ENCODE assay signal across 8 cellular contexts in genomic region chr1:84753516-84754375, GRCh38.
DNase-seq lines count a peak whose midpoint lies in the region; ATAC-seq, FAIRE-seq and TF ChIP-seq lines count a peak whose summit lies in the region.

No MANE protein-coding gene starts in this region.

- TF ChIP-seq CTCF in SU-DHL-6 (IDR thresholded peaks at IDR 0.05; ENCODE audit: insufficient read depth, low read length, poor library complexity, severe bottlenecking) (peak; percentile 94), heart left ventricle (IDR thresholded peaks at IDR 0.05) (peak; percentile 83 to 93 (median 88))

- H3K9me2 ChIP-seq in SU-DHL-6 (replicated peaks; ENCODE audit: insufficient read depth, low read length): no peaks in the 10 kb centered on the region

- no peaks in the 10 kb centered on the region for H3F3A ChIP-seq in SU-DHL-6 (ENCODE audit: insufficient read depth)

- intact Hi-C loops in heart left ventricle (cut with DNase I): loop anchor here (5.0 to 10.0 kb wide), 11 partner anchors 129 to 849 kb away; partner anchors contain the start of gene PRKACB (in 1 of the 10)

- H3K4me1 ChIP-seq in heart left ventricle: peaks cover 0 to 15% (median 3%) of the 10 kb centered on the region in 12 donors

- no peaks in the 10 kb centered on the region for H3K79me2 ChIP-seq in SU-DHL-6 (ENCODE audit: insufficient read depth, low read length)

- H3K27me3 Mint-ChIP-seq in activated naive CD8-positive, alpha-beta T cell treated with anti-CD3 and anti-CD28 coated beads, Interleukin-2, amount 10 ng/mL, durations not matched to agents 7 days and 5 days: peaks cover 23% of the 10 kb centered on the region

- no peaks in the 10 kb centered on the region for H3K27me3 ChIP-seq in SU-DHL-6 (ENCODE audit: low read length)
- H3K27me3 ChIP-seq in heart left ventricle: peaks cover 0 to 3% (median 0%) of the 10 kb centered on the region in 9 donors

- peak; percentile 20 for FAIRE-seq in H54 (lab: Jason Lieb, UNC)

- no peaks in the 10 kb centered on the region for H4K20me1 ChIP-seq in SU-DHL-6 (ENCODE audit: low read depth, low read length)

- H3K9ac ChIP-seq in SU-DHL-6 (ENCODE audit: low read length): no peak overlapping the region

- H3K4me3 ChIP-seq in SU-DHL-6 (ENCODE audit: insufficient read depth, low read length, poor library complexity, severe bottlenecking) (no peak overlapping the region), heart left ventricle (no peak overlapping the region)

- H3K27ac ChIP-seq in SU-DHL-6 (ENCODE audit: low read depth, low read length) (no peak overlapping the region), heart left ventricle (no peak overlapping the region)

- H3K4me2 ChIP-seq in SU-DHL-6 (ENCODE audit: low read depth, low read length, poor library complexity, severe bottlenecking): no peak overlapping the region

- no peak overlapping the region for H3K4me3 Mint-ChIP-seq in activated naive CD8-positive, alpha-beta T cell treated with anti-CD3 and anti-CD28 coated beads, Interleukin-2, amount 10 ng/mL, durations not matched to agents 7 days and 5 days

- ATAC-seq in activated naive CD8-positive, alpha-beta T cell treated with anti-CD3 and anti-CD28 coated beads, Interleukin-2, amount 10 ng/mL, durations not matched to agents 7 days and 5 days (ENCODE audit: low read depth): peak; percentile 84
- ATAC-seq in heart left ventricle: peak; percentile 84 to 92 (median 90)
- ATAC-seq in HG03039 (IDR thresholded peaks at IDR 0.05; ENCODE audit: unreplicated experiment): no peak

- no peaks in the 10 kb centered on the region for H3K36me3 ChIP-seq in SU-DHL-6 (ENCODE audit: low read length)
- H3K36me3 ChIP-seq in heart left ventricle: no peaks in the 10 kb centered on the region

- 33 to 38% (median 34%) methylated on average over 16 of the region's 16 CpGs for WGBS in heart left ventricle, 4 donors

- no peak for TF ChIP-seq POLR2A in H54 (IDR thresholded peaks at IDR 0.05; ENCODE audit: low read depth, low read length)
- no peak for TF ChIP-seq POLR2A in heart left ventricle (IDR thresholded peaks at IDR 0.05)

- no peak overlapping the region for H3K27ac Mint-ChIP-seq in activated naive CD8-positive, alpha-beta T cell treated with anti-CD3 and anti-CD28 coated beads, Interleukin-2, amount 10 ng/mL, durations not matched to agents 7 days and 5 days

- no peak overlapping the region for H2AFZ ChIP-seq in SU-DHL-6 (ENCODE audit: low read depth, low read length, severe bottlenecking)

- H3K4me1 Mint-ChIP-seq in activated naive CD8-positive, alpha-beta T cell treated with anti-CD3 and anti-CD28 coated beads, Interleukin-2, amount 10 ng/mL, durations not matched to agents 7 days and 5 days: peaks cover 5% of the 10 kb centered on the region

- DNase-seq in EH (ENCODE audit: low read depth) (peak; percentile 80), H54 (ENCODE audit: insufficient read length, low spot score) (peak; percentile 63), NAMALWA (ENCODE audit: low spot score) (peak; percentile 77), heart left ventricle (peak; percentile 54 to 72 (median 68)), renal cortical epithelial cell (ENCODE audit: low read depth) (peak; percentile 54)
- DNase-seq in activated naive CD8-positive, alpha-beta T cell treated with anti-CD3 and anti-CD28 coated beads, Interleukin-2, amount 10 ng/mL, durations not matched to agents 7 days and 5 days: peak; percentile 75

- H3K9me3 Mint-ChIP-seq in activated naive CD8-positive, alpha-beta T cell treated with anti-CD3 and anti-CD28 coated beads, Interleukin-2, amount 10 ng/mL, durations not matched to agents 7 days and 5 days: no peaks in the 10 kb centered on the region

- POLR2A ChIA-PET in activated naive CD8-positive, alpha-beta T cell treated with anti-CD3 and anti-CD28 coated beads, Interleukin-2, amount 10 ng/mL, durations not matched to agents 7 days and 5 days (lab: Charles Lee): interaction anchor here (1.1 kb wide), 1 partner anchor 610 kb away, joined by 3 read pairs; the partner anchor contains the start of gene PRKACB

- H3K9me3 ChIP-seq in SU-DHL-6 (ENCODE audit: insufficient read depth, low read length) (no peaks in the 10 kb centered on the region), heart left ventricle (no peaks in the 10 kb centered on the region)

- no peaks in the 10 kb centered on the region for H3K36me3 Mint-ChIP-seq in activated naive CD8-positive, alpha-beta T cell treated with anti-CD3 and anti-CD28 coated beads, Interleukin-2, amount 10 ng/mL, durations not matched to agents 7 days and 5 days
